ENCODE assay signal across 28 cellular contexts in genomic region chr3:150439657-150440056, GRCh38. TPM values are rescaled to one million over a fixed set of nuclear protein-coding genes. Genes with fewer than 3 reads are reported as not detected.
DNase-seq lines count a peak whose midpoint lies in the region; ATAC-seq, FAIRE-seq and TF ChIP-seq lines count a peak whose summit lies in the region.
"Had no signal": no experiment of that assay in that cellular context is flagged by ENCODE, and none has a peak within 500 bp of the region (broad histone marks: within the 10 kb centered on the region; RNA-seq: fewer than 3 reads in every experiment).

No MANE protein-coding gene starts in this region.

- no peak for ATAC-seq in SK-N-SH treated with all-trans-retinoic acid at 6 μM for 48 hours
- peak; percentile 30; the same call in 2 of the 3 replicates for ATAC-seq in RWPE2 (ENCODE audit: low read depth)
- peak; percentile 36 for ATAC-seq in foreskin keratinocyte
- no peak for ATAC-seq in GM19035 (IDR thresholded peaks at IDR 0.05; ENCODE audit: unreplicated experiment)
- ATAC-seq in GM19324 (IDR thresholded peaks at IDR 0.05; ENCODE audit: low FRiP score, unreplicated experiment), result no peak
- ATAC-seq: gastrocnemius medialis; Right ventricle myocardium inferior; stimulated activated memory B cell treated with anti-CD40 and anti-IgM and Interleukin-4, amounts not matched to agents 10 μg/mL and 1 μg/mL and 100 μg/mL, for 72 hours had no signal

- TF ChIP-seq RAD21 in SK-N-SH (IDR thresholded peaks at IDR 0.05; ENCODE audit: low read length), result no peak

- H3K4me3 ChIP-seq in SK-N-SH (ENCODE audit: low read depth in 2 of 2, low read length in 1 of 2) (no peak overlapping the region), RWPE2 (ENCODE audit: severe bottlenecking) (no peak overlapping the region)
- H3K4me3 ChIP-seq: gastrocnemius medialis, lung, prostate gland, thoracic aorta had no signal

- H3K36me3 ChIP-seq in SK-N-SH (replicated peaks in 1 of 2; ENCODE audit: control insufficient read depth in 1 of 2, insufficient read depth in 2 of 2, low read length in 1 of 2) (peaks cover 17 to 19% of the 10 kb centered on the region in 2 experiments), RWPE2 (ENCODE audit: low read depth) (peaks cover 88% of the 10 kb centered on the region)
- H3K36me3 ChIP-seq: gastrocnemius medialis, prostate gland had no signal

- no peak overlapping the region for H2AFZ ChIP-seq in SK-N-SH (ENCODE audit: low read depth)

- DNase-seq in SK-N-SH (no peak), RWPE2 (ENCODE audit: low spot score) (no peak), foreskin keratinocyte (no peak), urothelium cell line (ENCODE audit: low spot score) (peak; percentile 2), NCI-H1417 (lab: John Stamatoyannopoulos, UW) (no peak)
- DNase-seq: activated CD4-positive, CD25-positive, alpha-beta regulatory T cell treated with anti-CD3 and anti-CD28 coated beads, Interleukin-2, amount 50 U/mL, for 72 hours; activated CD8-positive, alpha-beta memory T cell treated with anti-CD3 and anti-CD28 coated beads for 24 hours; activated naive CD4-positive, alpha-beta T cell treated with anti-CD3 and anti-CD28 coated beads for 36 hours; activated T-cell treated with anti-CD3 and anti-CD28 coated beads, Interleukin-2, amount 50 U/mL, for 24 hours; amniotic stem cell; DMS79; gastrocnemius medialis; MM.1S; NCI-H1436; NCI-H526; small intestine; stimulated activated CD4-positive, alpha-beta T cell treated with anti-CD3 and anti-CD28 coated beads, Interleukin-2, amount 100 ng/mL, for 24 hours; T1000 had no signal

- H3K4me1 ChIP-seq in SK-N-SH (ENCODE audit: control insufficient read depth in 1 of 2, insufficient read depth in 2 of 2, low read depth in 1 of 2, low read length in 1 of 2), result peaks cover 0 to 9% of the 10 kb centered on the region in 2 experiments; a peak in 2 of 4 replicates
- H3K4me1 ChIP-seq in RWPE2 (ENCODE audit: insufficient read depth, poor library complexity, severe bottlenecking), result peaks cover 51% of the 10 kb centered on the region
- H3K4me1 ChIP-seq in foreskin keratinocyte, result peaks cover 34% of the 10 kb centered on the region
- H3K4me1 ChIP-seq: prostate gland had no signal

- no peak overlapping the region for H3K9ac ChIP-seq in SK-N-SH

- no peak for TF ChIP-seq EP300 in SK-N-SH (IDR thresholded peaks at IDR 0.05; ENCODE audit: borderline replicate concordance in 1 of 2, low read depth in 1 of 2, low read length in 1 of 2)

- CTCF ChIA-PET in SK-N-SH (lab: Yijun Ruan, JAX), result interaction anchor here (1.0 to 1.4 kb wide), 2 partner anchors 13 to 27 kb away, joined by 3 to 4 read pairs; no protein-coding TSS in a partner anchor

- H3K27ac ChIP-seq in SK-N-SH (ENCODE audit: low read depth in 2 of 2, low read length in 1 of 2) (peak overlapping the region in 1 of 2 experiments; percentile 26; a peak in 1 of 4 replicates), RWPE2 (ENCODE audit: poor library complexity, severe bottlenecking) (peak overlapping the region; percentile 25), foreskin keratinocyte (peak overlapping the region; percentile 8)
- H3K27ac ChIP-seq: 22Rv1, gastrocnemius medialis, prostate gland, thoracic aorta had no signal

- peaks cover 26% of the 10 kb centered on the region for H4K20me1 ChIP-seq in SK-N-SH (ENCODE audit: insufficient read depth)

- TF ChIP-seq CTCF in SK-N-SH (IDR thresholded peaks at IDR 0.05) (no peak), RWPE2 (IDR thresholded peaks at IDR 0.05; ENCODE audit: poor library complexity, severe bottlenecking) (no peak), foreskin keratinocyte (conservative IDR thresholded peaks at IDR 0.05) (no peak)

- no peak overlapping the region for H3K4me2 ChIP-seq in SK-N-SH

- H3F3A ChIP-seq in SK-N-SH (replicated peaks; ENCODE audit: insufficient read depth), result peaks cover 36% of the 10 kb centered on the region

- H3K27me3 ChIP-seq in SK-N-SH (ENCODE audit: insufficient read depth) (no peaks in the 10 kb centered on the region), RWPE2 (ENCODE audit: insufficient read depth, poor library complexity, severe bottlenecking) (no peaks in the 10 kb centered on the region), foreskin keratinocyte (no peaks in the 10 kb centered on the region)
- H3K27me3 ChIP-seq: gastrocnemius medialis had no signal

- H3K9me2 ChIP-seq in SK-N-SH, result no peaks in the 10 kb centered on the region

- H3K9me3 ChIP-seq in SK-N-SH (no peaks in the 10 kb centered on the region), RWPE2 (ENCODE audit: severe bottlenecking) (no peaks in the 10 kb centered on the region)
- H3K9me3 ChIP-seq: gastrocnemius medialis, prostate gland, thoracic aorta had no signal

- WGBS in SK-N-SH (ENCODE audit: low lambda C conversion rate), result 88% methylated on average over 3 of the region's 3 CpGs

- FAIRE-seq in urothelium cell line (lab: Jason Lieb, UNC), result no peak
- FAIRE-seq: H1 had no signal

- H3K79me2 ChIP-seq in SK-N-SH (ENCODE audit: insufficient read depth), result peaks cover 94% of the 10 kb centered on the region

- POLR2A ChIA-PET in SK-N-SH (lab: Yijun Ruan, JAX), result no interaction called here

TF ChIP-seq in SK-N-SH, 30 proteins besides CTCF, POLR2A, EP300 and RAD21:
- TF ChIP-seq, protein P1, sequence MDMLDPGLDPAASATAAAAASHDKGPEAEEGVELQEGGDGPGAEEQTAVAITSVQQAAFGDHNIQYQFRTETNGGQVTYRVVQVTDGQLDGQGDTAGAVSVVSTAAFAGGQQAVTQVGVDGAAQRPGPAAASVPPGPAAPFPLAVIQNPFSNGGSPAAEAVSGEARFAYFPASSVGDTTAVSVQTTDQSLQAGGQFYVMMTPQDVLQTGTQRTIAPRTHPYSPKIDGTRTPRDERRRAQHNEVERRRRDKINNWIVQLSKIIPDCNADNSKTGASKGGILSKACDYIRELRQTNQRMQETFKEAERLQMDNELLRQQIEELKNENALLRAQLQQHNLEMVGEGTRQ (IDR thresholded peaks at IDR 0.05; ENCODE audit: borderline replicate concordance, low read depth, low read length), result no peak
- TF ChIP-seq TCF12 (IDR thresholded peaks at IDR 0.05) (no peak), SIN3A (IDR thresholded peaks at IDR 0.05; ENCODE audit: borderline replicate concordance, low read depth, low read length) (no peak), JUND (IDR thresholded peaks at IDR 0.05) (0 out of 2 replicates have a peak, but pooled peaks have one; percentile 27), PBX3 (IDR thresholded peaks at IDR 0.05) (peak; percentile 38; the same call in 1 of the 2 replicates)

TF ChIP-seq in SK-N-SH treated with all-trans-retinoic acid at 6 μM for 48 hours, 23 proteins besides CTCF, POLR2A, EP300 and RAD21 (continues in another document):
- TF ChIP-seq BACH2 (CRISPR knock-in tag; IDR thresholded peaks at IDR 0.05; ENCODE audit: borderline replicate concordance) (no peak), ARNTL (CRISPR knock-in tag; IDR thresholded peaks at IDR 0.05; ENCODE audit: borderline replicate concordance, low read depth) (no peak), ZFP3 (CRISPR knock-in tag; IDR thresholded peaks at IDR 0.05) (no peak), ESRRG (CRISPR knock-in tag; IDR thresholded peaks at IDR 0.05) (no peak), TSHZ2 (CRISPR knock-in tag; IDR thresholded peaks at IDR 0.05) (no peak)
- TF ChIP-seq, protein P2, sequence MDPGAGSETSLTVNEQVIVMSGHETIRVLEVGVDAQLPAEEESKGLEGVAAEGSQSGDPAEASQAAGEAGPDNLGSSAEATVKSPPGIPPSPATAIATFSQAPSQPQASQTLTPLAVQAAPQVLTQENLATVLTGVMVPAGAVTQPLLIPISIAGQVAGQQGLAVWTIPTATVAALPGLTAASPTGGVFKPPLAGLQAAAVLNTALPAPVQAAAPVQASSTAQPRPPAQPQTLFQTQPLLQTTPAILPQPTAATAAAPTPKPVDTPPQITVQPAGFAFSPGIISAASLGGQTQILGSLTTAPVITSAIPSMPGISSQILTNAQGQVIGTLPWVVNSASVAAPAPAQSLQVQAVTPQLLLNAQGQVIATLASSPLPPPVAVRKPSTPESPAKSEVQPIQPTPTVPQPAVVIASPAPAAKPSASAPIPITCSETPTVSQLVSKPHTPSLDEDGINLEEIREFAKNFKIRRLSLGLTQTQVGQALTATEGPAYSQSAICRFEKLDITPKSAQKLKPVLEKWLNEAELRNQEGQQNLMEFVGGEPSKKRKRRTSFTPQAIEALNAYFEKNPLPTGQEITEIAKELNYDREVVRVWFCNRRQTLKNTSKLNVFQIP (CRISPR knock-in tag; IDR thresholded peaks at IDR 0.05; ENCODE audit: borderline replicate concordance, low read depth), result no peak

RNA-seq across cellular contexts. Expression of gene TSC22D2, which starts 31.6 kb away (rescaled TPM):
- polyA plus RNA-seq in SK-N-SH (2012; rRNA removed) (4.4 and 4.8 TPM in 2 replicates), foreskin keratinocyte (7.2 and 9.4 TPM in 2 replicates)
- polyA plus RNA-seq in SK-N-SH (2012; cell fraction: cytosol; rRNA removed), result 7.3 and 7.9 TPM in 2 replicates
- polyA plus RNA-seq in SK-N-SH (2012; cell fraction: nucleus; rRNA removed), result 4.3 and 13.1 TPM in 2 replicates
- total RNA-seq in foreskin keratinocyte, result 19.7 and 22.3 TPM in 2 replicates

Comparison
In these comparisons a context has a peak if more than half of its experiments do, and no peak if none do; other contexts are left out.
1. ATAC-seq: peak in RWPE2 (single experiment) and foreskin keratinocyte (single experiment); none in SK-N-SH treated with all-trans-retinoic acid at 6 μM for 48 hours (single experiment), GM19035 (single experiment) and GM19324 (single experiment).